ENCODE assay signal across 19 cellular contexts in genomic region chr9:136429683-136430590, GRCh38. TPM values are rescaled to one million over a fixed set of nuclear protein-coding genes. Genes with fewer than 3 reads are reported as not detected.
DNase-seq lines count a peak whose midpoint lies in the region; ATAC-seq, FAIRE-seq and TF ChIP-seq lines count a peak whose summit lies in the region.
"Had no signal": no experiment of that assay in that cellular context is flagged by ENCODE, and none has a peak within 500 bp of the region (broad histone marks: within the 10 kb centered on the region; RNA-seq: fewer than 3 reads in every experiment).

No MANE protein-coding gene starts in this region.

- H3K4me1 Mint-ChIP-seq in central memory CD8-positive, alpha-beta T cell, result no peaks in the 10 kb centered on the region
- H3K4me1 Mint-ChIP-seq: CD8-positive, alpha-beta memory T cell; IgD-negative memory B cell had no signal

- WGBS in A549 (ENCODE audit: missing lambda C conversion rate), result 84% methylated on average over 32 of the region's 34 CpGs

- peak overlapping the region; percentile 41 for H3K27ac Mint-ChIP-seq in central memory CD8-positive, alpha-beta T cell (ENCODE audit: low read depth)
- H3K27ac Mint-ChIP-seq: CD8-positive, alpha-beta memory T cell; IgD-negative memory B cell had no signal

- no peak for TF ChIP-seq EP300 in A549 (IDR thresholded peaks at IDR 0.05)

- no peaks in the 10 kb centered on the region for H3K4me1 ChIP-seq in A549
- H3K4me1 ChIP-seq in HEK293 (ENCODE audit: control insufficient read depth, insufficient read depth, low read length), result no peaks in the 10 kb centered on the region
- H3K4me1 ChIP-seq in colonic mucosa, result no peaks in the 10 kb centered on the region
- H3K4me1 ChIP-seq: BE2C had no signal

- H3K27me3 ChIP-seq in colonic mucosa, result no peaks in the 10 kb centered on the region
- H3K27me3 ChIP-seq: BE2C had no signal

- H3K9ac ChIP-seq in colonic mucosa (ENCODE audit: low read depth in 2 of 2, low read length in 2 of 2), result no peak overlapping the region

- peaks cover 17% of the 10 kb centered on the region for H3K36me3 Mint-ChIP-seq in central memory CD8-positive, alpha-beta T cell (ENCODE audit: insufficient read depth)

- intact Hi-C loops in left colon (cut with DNase I, micrococcal nuclease), result no loop called here
- intact Hi-C loops in posterior vena cava (cut with DNase I), result no loop called here
- intact Hi-C loops in colonic mucosa (cut with DNase I), result no loop called here

- H3K4me3 ChIP-seq in A549 (no peak overlapping the region), HEK293 (ENCODE audit: low read depth, low read length) (no peak overlapping the region), colonic mucosa (no peak overlapping the region)
- H3K4me3 ChIP-seq: PC-9 had no signal

- H3K36me3 ChIP-seq in HEK293 (ENCODE audit: control insufficient read depth in 2 of 2, insufficient read depth in 1 of 2, low read length in 2 of 2) (peaks cover 0 to 60% of the 10 kb centered on the region in 2 experiments; a peak in 2 of 3 replicates), colonic mucosa (no peaks in the 10 kb centered on the region)

- H3K9me3 ChIP-seq in A549 (no peaks in the 10 kb centered on the region), HEK293 (ENCODE audit: control insufficient read depth, insufficient read depth, low read depth, low read length) (no peaks in the 10 kb centered on the region), colonic mucosa (no peaks in the 10 kb centered on the region)
- H3K9me3 ChIP-seq: BE2C had no signal

- no peak for TF ChIP-seq POLR2A in A549 (IDR thresholded peaks at IDR 0.05; ENCODE audit: low read length)

- DNase-seq in A549 (ENCODE audit: low read depth in 1 of 2, low spot score in 1 of 2) (peak in 1 of 2 experiments; percentile 32), left colon (no peak), posterior vena cava (ENCODE audit: low spot score) (no peak), colonic mucosa (no peak)
- DNase-seq in central memory CD8-positive, alpha-beta T cell (ENCODE audit: low spot score in 2 of 2), result no peak
- DNase-seq in stimulated activated CD4-positive, alpha-beta T cell treated with anti-CD3 and anti-CD28 coated beads, Interleukin-12 subunit alpha, Interleukin-12 subunit beta, amount 100 ng/mL, for 4 hours, result no peak
- DNase-seq: BE2C; CD8-positive, alpha-beta memory T cell; GF-D8; GOT3; MV-4-11; NCI-H2107; NCI-H226; PC-9; SHP77 treated with DMSO at 0.1 percent for 48 hours had no signal

- ATAC-seq in A549 (peak; percentile 37 to 55; a peak in 5 of 6 replicates), left colon (peak; percentile 12), GM19463 (IDR thresholded peaks at IDR 0.05; ENCODE audit: unreplicated experiment) (no peak)
- no peak for ATAC-seq in central memory CD8-positive, alpha-beta T cell (replicated peaks; ENCODE audit: extremely low read depth, poor library complexity, severe bottlenecking)

- TF ChIP-seq CTCF in A549 (IDR thresholded peaks at IDR 0.05), result no peak
- no peak for TF ChIP-seq CTCF in HEK293 (tag by site-specific recombination; IDR thresholded peaks at IDR 0.05)
- no peak for TF ChIP-seq CTCF in colonic mucosa (IDR thresholded peaks at IDR 0.05)

- H3K27me3 Mint-ChIP-seq in central memory CD8-positive, alpha-beta T cell, result no peaks in the 10 kb centered on the region
- H3K27me3 Mint-ChIP-seq: CD8-positive, alpha-beta memory T cell; IgD-negative memory B cell had no signal

- POLR2A ChIA-PET in A549 (lab: Yijun Ruan, JAX), result no interaction called here
- POLR2A ChIA-PET in HEK293 (lab: Yijun Ruan, JAX), result interaction anchor here (0.5 to 1.0 kb wide), 3 partner anchors 16 to 333 kb away, joined by 3 to 9 read pairs (median 3); partner anchors contain the start of gene DNLZ

- no peak for TF ChIP-seq RAD21 in A549 (conservative IDR thresholded peaks at IDR 0.05 in 1 of 2, IDR thresholded peaks at IDR 0.05 in 1 of 2)

- H3K9me3 Mint-ChIP-seq in central memory CD8-positive, alpha-beta T cell, result no peaks in the 10 kb centered on the region
- H3K9me3 Mint-ChIP-seq: CD8-positive, alpha-beta memory T cell; IgD-negative memory B cell had no signal

- FAIRE-seq in A549 (lab: Jason Lieb, UNC), result no peak
- FAIRE-seq: GM19239 had no signal

- no peak overlapping the region for H3K4me2 ChIP-seq in A549
- H3K4me2 ChIP-seq: PC-9 had no signal

- H3K4me3 Mint-ChIP-seq in central memory CD8-positive, alpha-beta T cell, result no peak overlapping the region
- H3K4me3 Mint-ChIP-seq: CD8-positive, alpha-beta memory T cell; IgD-negative memory B cell had no signal

- CTCF ChIA-PET in A549 (lab: Yijun Ruan, JAX), result interaction anchor here (1.0 to 1.8 kb wide), 5 partner anchors 9 to 202 kb away, joined by 3 to 6 read pairs (median 4); no protein-coding TSS in a partner anchor
- CTCF ChIA-PET in HEK293 (lab: Yijun Ruan, JAX), result interaction anchor here (0.7 kb wide), 1 partner anchor 33 kb away, joined by 3 read pairs; no protein-coding TSS in a partner anchor

- H3K27ac ChIP-seq in A549, result no peak overlapping the region
- H3K27ac ChIP-seq in HEK293 (ENCODE audit: extremely low read depth, low read depth, low read length), result no peak overlapping the region
- no peak overlapping the region for H3K27ac ChIP-seq in colonic mucosa
- H3K27ac ChIP-seq: PC-9 had no signal

TF ChIP-seq in A549, 52 proteins besides CTCF, POLR2A, EP300 and RAD21 (continues in another document):
- TF ChIP-seq JUN (IDR thresholded peaks at IDR 0.05) (no peak), ELK1 (IDR thresholded peaks at IDR 0.05; ENCODE audit: low read depth, low read length) (no peak), ZSCAN20 (CRISPR knock-in tag; IDR thresholded peaks at IDR 0.05) (no peak)

TF ChIP-seq in HEK293, 187 proteins besides CTCF, POLR2A, EP300 and RAD21 (continues in another document):
- TF ChIP-seq OVOL3 (tag by site-specific recombination; IDR thresholded peaks at IDR 0.05), result no peak
- no peak for TF ChIP-seq ZNF223 (tag by site-specific recombination; IDR thresholded peaks at IDR 0.05)
- peak; percentile 55; the same call in 1 of the 2 replicates for TF ChIP-seq KLF1 (tag by site-specific recombination; IDR thresholded peaks at IDR 0.05)
- peak; percentile 29; the same call in 1 of the 2 replicates for TF ChIP-seq KLF17 (tag by site-specific recombination; IDR thresholded peaks at IDR 0.05)
- TF ChIP-seq GLIS1 (tag by site-specific recombination; IDR thresholded peaks at IDR 0.05), result peak; percentile 23; the same call in 1 of the 2 replicates
- peak; percentile 63; the same call in 1 of the 2 replicates for TF ChIP-seq EGR2 (tag by site-specific recombination; IDR thresholded peaks at IDR 0.05; ENCODE audit: low read depth)
- peak; percentile 62 for TF ChIP-seq ZFHX2 (tag by site-specific recombination; conservative IDR thresholded peaks at IDR 0.05)

RNA-seq across cellular contexts. Expression of gene INPP5E, which starts 9.7 kb away (rescaled TPM):
- polyA plus RNA-seq in A549 (2011; rRNA removed) (5.2 and 5.8 TPM in 2 replicates), A549 (2017; fragmentation: RNase III; extraction: RNeasy Plus Mini Kit Qiagen cat#74134 plus additional on column Dnase treatment) (9.8 to 12.4 TPM (median 11.2 TPM) in 3 replicates)
- polyA plus RNA-seq in A549 (2012; cell fraction: cytosol; rRNA removed), result 12.2 and 16.8 TPM in 2 replicates
- 50.3 and 55.0 TPM in 2 replicates for polyA plus RNA-seq in A549 (2012; cell fraction: nucleus; rRNA removed)
- polyA minus RNA-seq in A549 (2011; rRNA and poly(A)+ RNA removed), result 4.5 TPM in 2 replicates
- total RNA-seq in left colon (10 to 100 TPM; 10.5 to 11.0 TPM), posterior vena cava (1 to 10 TPM; 8.7 TPM), colonic mucosa (10 to 100 TPM in 1 of 2 donors, 1 to 10 TPM in 1; 8.3 to 12.1 TPM)

RNA-seq across cellular contexts. Expression of gene PMPCA, which starts 19.5 kb away (rescaled TPM):
- 53.4 and 71.1 TPM in 2 replicates for polyA plus RNA-seq in A549 (2011; rRNA removed)
- 86.8 and 91.7 TPM in 2 replicates for polyA plus RNA-seq in A549 (2012; cell fraction: cytosol; rRNA removed)
- polyA plus RNA-seq in A549 (2012; cell fraction: nucleus; rRNA removed), result 204 and 211 TPM in 2 replicates
- polyA plus RNA-seq in A549 (2017; fragmentation: RNase III; extraction: RNeasy Plus Mini Kit Qiagen cat#74134 plus additional on column Dnase treatment), result 83.0 to 101 TPM (median 89.2 TPM) in 3 replicates
- polyA minus RNA-seq in A549 (2011; rRNA and poly(A)+ RNA removed), result 34.5 and 38.2 TPM in 2 replicates
- total RNA-seq in left colon, result 10 to 100 TPM; 43.4 to 52.5 TPM
- total RNA-seq in posterior vena cava, result 10 to 100 TPM; 30.8 to 31.2 TPM
- 10 to 100 TPM; 56.1 to 60.9 TPM for total RNA-seq in colonic mucosa

RNA-seq across cellular contexts. Expression of gene ENTR1, which starts 19.5 kb away (rescaled TPM):
- polyA plus RNA-seq in A549 (2011; rRNA removed) (69.0 and 75.8 TPM in 2 replicates), A549 (2017; fragmentation: RNase III; extraction: RNeasy Plus Mini Kit Qiagen cat#74134 plus additional on column Dnase treatment) (63.8 to 67.4 TPM (median 66.7 TPM) in 3 replicates)
- 63.5 and 69.5 TPM in 2 replicates for polyA plus RNA-seq in A549 (2012; cell fraction: cytosol; rRNA removed)
- polyA plus RNA-seq in A549 (2012; cell fraction: nucleus; rRNA removed), result 123 and 138 TPM in 2 replicates
- 26.5 and 42.7 TPM in 2 replicates for polyA minus RNA-seq in A549 (2011; rRNA and poly(A)+ RNA removed)
- total RNA-seq in left colon (10 to 100 TPM; 29.8 to 33.2 TPM), posterior vena cava (10 to 100 TPM; 28.7 to 29.3 TPM), colonic mucosa (10 to 100 TPM; 24.5 to 48.4 TPM)

RNA-seq across cellular contexts. Expression of gene SNAPC4, which starts 30.0 kb away (rescaled TPM):
- 2.7 and 3.1 TPM in 2 replicates for polyA plus RNA-seq in A549 (2011; rRNA removed)
- polyA plus RNA-seq in A549 (2012; cell fraction: cytosol; rRNA removed), result 5.2 and 6.4 TPM in 2 replicates
- 25.6 and 36.1 TPM in 2 replicates for polyA plus RNA-seq in A549 (2012; cell fraction: nucleus; rRNA removed)
- 10.1 to 10.8 TPM (median 10.3 TPM) in 3 replicates for polyA plus RNA-seq in A549 (2017; fragmentation: RNase III; extraction: RNeasy Plus Mini Kit Qiagen cat#74134 plus additional on column Dnase treatment)
- polyA minus RNA-seq in A549 (2011; rRNA and poly(A)+ RNA removed), result 4.5 and 4.6 TPM in 2 replicates
- total RNA-seq in left colon, result 1 to 10 TPM; 6.7 to 8.1 TPM
- total RNA-seq in posterior vena cava, result 1 to 10 TPM; 4.7 to 4.9 TPM
- total RNA-seq in colonic mucosa, result 1 to 10 TPM; 6.0 to 9.7 TPM

RNA-seq across cellular contexts. Expression of gene SEC16A, which starts 52.9 kb away (rescaled TPM):
- polyA plus RNA-seq in A549 (2011; rRNA removed) (24.2 and 32.3 TPM in 2 replicates), A549 (2017; fragmentation: RNase III; extraction: RNeasy Plus Mini Kit Qiagen cat#74134 plus additional on column Dnase treatment) (35.7 to 41.5 TPM (median 38.0 TPM) in 3 replicates)
- polyA plus RNA-seq in A549 (2012; cell fraction: cytosol; rRNA removed), result 26.8 and 30.0 TPM in 2 replicates
- 90.6 and 117 TPM in 2 replicates for polyA plus RNA-seq in A549 (2012; cell fraction: nucleus; rRNA removed)
- 34.0 and 47.0 TPM in 2 replicates for polyA minus RNA-seq in A549 (2011; rRNA and poly(A)+ RNA removed)
- total RNA-seq in left colon (10 to 100 TPM; 64.2 to 82.4 TPM), posterior vena cava (10 to 100 TPM; 42.2 to 47.9 TPM), colonic mucosa (100 to 1,000 TPM in 1 of 2 donors, 10 to 100 TPM in 1; 66.2 to 104 TPM)

Comparison
In these comparisons a context has a peak if more than half of its experiments do, and no peak if none do; other contexts are left out.
1. ATAC-seq: peak in A549 (2 of 2) and left colon (single experiment); none in central memory CD8-positive, alpha-beta T cell (single experiment) and GM19463 (single experiment).